In the genomic region with DNA sequence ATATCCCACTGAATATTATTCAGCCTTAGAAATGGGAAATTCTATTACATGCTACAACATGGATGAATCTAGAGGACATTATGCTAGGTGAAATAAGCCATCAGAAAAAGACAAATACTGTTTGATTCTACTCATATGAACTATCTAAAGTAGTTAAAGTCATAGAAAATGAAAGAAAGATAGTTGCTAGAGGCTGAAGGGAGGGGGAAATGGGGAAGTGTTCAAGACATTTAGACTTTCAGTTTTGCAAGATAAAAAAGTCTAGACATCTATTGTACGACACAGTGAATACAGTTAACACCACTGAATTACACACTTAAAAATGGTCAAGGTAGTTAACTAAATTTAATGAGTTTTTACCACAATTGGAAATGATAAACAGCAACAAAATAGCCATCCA, we compare ENCODE assay signal across 16 cellular contexts.
DNase-seq lines count a peak whose midpoint lies in the region; ATAC-seq and TF ChIP-seq lines count a peak whose summit lies in the region.
"Had no signal": no experiment of that assay in that cellular context is flagged by ENCODE, and none has a peak within 500 bp of the region (broad histone marks: within the 10 kb centered on the region; RNA-seq: fewer than 3 reads in every experiment).

No MANE protein-coding gene starts in this region.

- H3K36me3 ChIP-seq in gastrocnemius medialis = no peaks in the 10 kb centered on the region
- H3K36me3 ChIP-seq: colonic mucosa had no signal

- H3K27ac ChIP-seq in gastrocnemius medialis = no peak overlapping the region
- H3K27ac ChIP-seq: colonic mucosa had no signal

- no peaks in the 10 kb centered on the region for H3K9me3 ChIP-seq in gastrocnemius medialis
- H3K9me3 ChIP-seq: colonic mucosa had no signal

- no peaks in the 10 kb centered on the region for H3K27me3 ChIP-seq in gastrocnemius medialis
- H3K27me3 ChIP-seq: colonic mucosa had no signal

- peak; percentile 84 for ATAC-seq in GM18505 (IDR thresholded peaks at IDR 0.05; ENCODE audit: unreplicated experiment)
- peak; percentile 50 for ATAC-seq in GM19351 (IDR thresholded peaks at IDR 0.05; ENCODE audit: unreplicated experiment)
- peak; percentile 55 for ATAC-seq in HG02588 (IDR thresholded peaks at IDR 0.05; ENCODE audit: unreplicated experiment)
- peak; percentile 40 for ATAC-seq in HG03378 (IDR thresholded peaks at IDR 0.05; ENCODE audit: unreplicated experiment)
- no peak for ATAC-seq in gastrocnemius medialis

- H3K4me1 ChIP-seq in gastrocnemius medialis = no peaks in the 10 kb centered on the region
- H3K4me1 ChIP-seq: colonic mucosa had no signal

- DNase-seq in stimulated activated CD4-positive, alpha-beta T cell treated with anti-CD3 and anti-CD28 coated beads, Interleukin-2, amount 100 ng/mL, for 24 hours = no peak
- DNase-seq in DMS153 treated with DMSO at 0.1 percent for 48 hours (lab: John Stamatoyannopoulos, UW; ENCODE audit: unreplicated experiment) (no peak), gastrocnemius medialis (no peak), NCI-H345 (lab: John Stamatoyannopoulos, UW) (no peak)
- DNase-seq: activated CD4-positive, alpha-beta T cell treated with anti-CD3 and anti-CD28 coated beads for 4 hours; activated naive CD4-positive, alpha-beta T cell treated with anti-CD3 and anti-CD28 coated beads for 36 hours; colonic mucosa; Karpas-422; naive B cell; NCI-H1417 treated with DMSO at 0.1 percent for 48 hours; NCI-H446; SIG-M5 had no signal

- no peak for TF ChIP-seq CTCF in gastrocnemius medialis (IDR thresholded peaks at IDR 0.05 in 4 of 5, conservative IDR thresholded peaks at IDR 0.05 in 1 of 5)

- in situ Hi-C loops in gastrocnemius medialis (cut with MboI; ENCODE audit: low sequenced_read_pairs in 4 of 4) = no loop called here

- intact Hi-C loops in gastrocnemius medialis (cut with DNase I; ENCODE audit: low total_unique reads) = no loop called here

- TF ChIP-seq POLR2A in GM18505 (IDR thresholded peaks at IDR 0.05; ENCODE audit: borderline replicate concordance, extremely low read depth, insufficient read depth, insufficient read length) (no peak), gastrocnemius medialis (IDR thresholded peaks at IDR 0.05) (no peak)

- H3K4me3 ChIP-seq in gastrocnemius medialis = no peak overlapping the region
- H3K4me3 ChIP-seq: colonic mucosa had no signal

Comparison
In these comparisons a context has a peak if more than half of its experiments do, and no peak if none do; other contexts are left out.
1. ATAC-seq: peak in GM18505 (single experiment), GM19351 (single experiment), HG02588 (single experiment) and HG03378 (single experiment); none in gastrocnemius medialis (0 of 2).